Comparison of ENCODE assay signal across 22 cellular contexts in genomic region chr1:54984126-54984842, GRCh38. TPM values are rescaled to one million over a fixed set of nuclear protein-coding genes. Genes with fewer than 3 reads are reported as not detected.
A peak's percentile ranks its signal among the peaks of the same experiment; 100 is the strongest.
DNase-seq lines count a peak whose midpoint lies in the region; ATAC-seq, FAIRE-seq and TF ChIP-seq lines count a peak whose summit lies in the region.
"Had no signal": no experiment of that assay in that cellular context is flagged by ENCODE, and none has a peak within 500 bp of the region (broad histone marks: within the 10 kb centered on the region; RNA-seq: fewer than 3 reads in every experiment).

No MANE protein-coding gene starts in this region.

- ATAC-seq in GM18520 (IDR thresholded peaks at IDR 0.05; ENCODE audit: unreplicated experiment) = no peak

- H3K9ac ChIP-seq in kidney (ENCODE audit: low read length in 2 of 2) = no peak overlapping the region

- DNase-seq in D341Med (ENCODE audit: low spot score) (peak; percentile 66), NCI-H1092 (lab: John Stamatoyannopoulos, UW) (peak; percentile 42), NCI-H345 (lab: John Stamatoyannopoulos, UW) (peak; percentile 56), kidney (peak; percentile 28), globus pallidus (ENCODE audit: low spot score) (no peak), OCI-M2 (lab: John Stamatoyannopoulos, UW; ENCODE audit: unreplicated experiment) (no peak), NCI-H1105 (lab: John Stamatoyannopoulos, UW) (no peak)
- DNase-seq: activated CD4-positive, alpha-beta T cell treated with anti-CD3 and anti-CD28 coated beads for 4 hours; HCEC 1CT; immature natural killer cell; NCI-H187 treated with DMSO at 0.1 percent for 48 hours; NCI-H774 had no signal

- no peak for FAIRE-seq in kidney (lab: Jason Lieb, UNC)

- intact Hi-C loops in kidney (cut with DNase I) = no loop called here

- H3K36me3 ChIP-seq in kidney (ENCODE audit: control insufficient read depth in 1 of 2, insufficient read depth in 2 of 2, low read length in 2 of 2) = no peaks in the 10 kb centered on the region

- H3K4me3 ChIP-seq in kidney (ENCODE audit: low read length in 2 of 2) = no peak overlapping the region

- TF ChIP-seq CTCF in kidney (IDR thresholded peaks at IDR 0.05; ENCODE audit: borderline replicate concordance, extremely low read depth, insufficient read depth) = no peak

- peaks cover 0 to 9% of the 10 kb centered on the region in 2 donors for H3K4me1 ChIP-seq in kidney (ENCODE audit: control insufficient read depth in 1 of 2, insufficient read depth in 1 of 2, low read depth in 1 of 2, low read length in 2 of 2)

- H3K9me3 ChIP-seq in kidney (ENCODE audit: control insufficient read depth in 1 of 2, low read length in 2 of 2) = no peaks in the 10 kb centered on the region

- H3K27ac ChIP-seq in kidney (ENCODE audit: low read depth in 2 of 2, low read length in 2 of 2) = no peak overlapping the region

RNA-seq across cellular contexts. Expression of gene TMEM61, which starts 3.9 kb away (rescaled TPM):
- total RNA-seq in kidney = 7.0 TPM
- 42.7 TPM for polyA plus RNA-seq in kidney (ENCODE audit: insufficient read depth, low read depth, low replicate concordance)
- total RNA-seq: chondrocyte; epithelial cell of proximal tubule; fibroblast of villous mesenchyme; liver; M059J; mononuclear cell; neural crest cell; T-helper 1 cell treated with Interleukin-12 subunit alpha and Interleukin-12 subunit beta and Interleukin-4 antibody, amounts not matched to agents 30 ng/mL and 1 ng/mL, for 36 hours had no signal
- polyA plus RNA-seq: CD14-positive monocyte, immature natural killer cell, liver had no signal

RNA-seq across cellular contexts. Expression of gene BSND, which starts 14.4 kb away (rescaled TPM):
- 1.4 TPM for total RNA-seq in kidney
- polyA plus RNA-seq in kidney (ENCODE audit: insufficient read depth, low read depth, low replicate concordance) = 22.7 TPM
- total RNA-seq: chondrocyte; epithelial cell of proximal tubule; fibroblast of villous mesenchyme; M059J; mononuclear cell; neural crest cell; T-helper 1 cell treated with Interleukin-12 subunit alpha and Interleukin-12 subunit beta and Interleukin-4 antibody, amounts not matched to agents 30 ng/mL and 1 ng/mL, for 36 hours had no signal
- polyA plus RNA-seq: CD14-positive monocyte, immature natural killer cell, liver had no signal

RNA-seq across cellular contexts. Expression of gene PCSK9, which starts 55.1 kb away (rescaled TPM):
- total RNA-seq in kidney = 0.28 TPM
- 0.13 TPM for polyA plus RNA-seq in kidney (ENCODE audit: insufficient read depth, low read depth, low replicate concordance)
- total RNA-seq: mononuclear cell; T-helper 1 cell treated with Interleukin-12 subunit alpha and Interleukin-12 subunit beta and Interleukin-4 antibody, amounts not matched to agents 30 ng/mL and 1 ng/mL, for 36 hours had no signal
- polyA plus RNA-seq: CD14-positive monocyte, immature natural killer cell had no signal

Comparison
In these comparisons a context has a peak if more than half of its experiments do, and no peak if none do; other contexts are left out.
1. DNase-seq: peak in D341Med (single experiment), NCI-H1092 (single experiment), NCI-H345 (single experiment) and kidney (single experiment); none in globus pallidus (single experiment), OCI-M2 (single experiment) and NCI-H1105 (single experiment).